ENCODE assay signal across 1 cellular context in the genomic region with DNA sequence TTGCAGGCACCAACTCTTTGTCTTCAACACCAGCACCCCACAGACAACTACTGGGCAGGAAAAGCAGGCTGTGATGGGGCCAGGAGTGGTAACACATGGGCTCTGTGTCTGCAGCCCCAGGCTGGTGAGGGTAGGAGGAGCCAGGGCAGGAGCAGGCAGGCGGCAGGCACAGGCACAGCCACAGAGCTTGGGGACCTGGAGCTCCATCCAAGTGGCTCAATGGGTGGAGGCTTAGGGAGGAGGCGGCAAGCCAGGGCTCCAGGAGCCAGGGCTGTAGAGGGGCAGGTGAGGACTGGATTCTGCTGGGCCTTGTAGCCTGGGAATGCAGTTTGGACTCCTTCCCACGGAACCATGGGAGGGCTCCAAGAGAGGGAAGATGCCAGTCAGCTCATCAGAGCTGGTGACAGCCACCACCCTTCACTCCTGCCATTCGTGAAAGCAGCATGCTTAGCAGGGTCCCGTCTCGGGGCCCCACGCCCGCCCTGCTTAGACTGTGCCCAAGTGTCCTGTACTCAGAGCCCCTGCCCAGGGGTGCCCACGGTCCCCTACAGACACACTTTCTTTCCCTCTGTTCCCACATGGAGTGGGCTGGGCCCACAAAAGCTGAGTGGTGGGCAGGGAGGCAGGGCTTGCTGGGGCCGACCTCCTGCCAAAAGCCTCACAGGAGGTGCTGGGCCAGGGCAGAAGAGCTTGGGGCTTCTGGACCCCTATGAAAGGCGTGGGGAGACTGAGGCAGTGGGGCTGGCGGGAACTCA.
TF ChIP-seq lines count a peak whose summit lies in the region.

No MANE protein-coding gene starts in this region.

TF ChIP-seq in HepG2, 621 proteins besides CTCF, POLR2A, EP300 and RAD21:
- no peak for TF ChIP-seq PAF1 (CRISPR knock-in tag; IDR thresholded peaks at IDR 0.05)
- TF ChIP-seq, protein P1, sequence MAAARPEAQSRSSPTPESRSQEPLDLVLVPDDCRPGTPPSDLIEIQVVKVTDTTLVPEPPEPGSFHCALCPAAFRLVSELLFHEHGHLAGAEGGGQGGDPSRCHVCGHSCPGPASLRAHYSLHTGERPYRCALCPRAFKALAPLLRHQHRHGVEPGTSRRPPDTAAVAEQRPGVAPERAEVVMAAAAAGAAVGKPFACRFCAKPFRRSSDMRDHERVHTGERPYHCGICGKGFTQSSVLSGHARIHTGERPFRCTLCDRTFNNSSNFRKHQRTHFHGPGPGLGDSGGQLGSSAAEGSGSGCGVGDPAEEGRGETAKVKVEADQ (CRISPR knock-in tag; IDR thresholded peaks at IDR 0.05; ENCODE audit: borderline replicate concordance): no peak
- TF ChIP-seq ZNF720 (CRISPR knock-in tag; IDR thresholded peaks at IDR 0.05): no peak
- TF ChIP-seq ARHGAP35 (CRISPR knock-in tag; IDR thresholded peaks at IDR 0.05; ENCODE audit: borderline replicate concordance): no peak
- TF ChIP-seq RBFOX2 (IDR thresholded peaks at IDR 0.05; ENCODE audit: low read depth, low read length): 0 out of 2 replicates have a peak, but pooled peaks have one; percentile 43
- TF ChIP-seq, protein P2, sequence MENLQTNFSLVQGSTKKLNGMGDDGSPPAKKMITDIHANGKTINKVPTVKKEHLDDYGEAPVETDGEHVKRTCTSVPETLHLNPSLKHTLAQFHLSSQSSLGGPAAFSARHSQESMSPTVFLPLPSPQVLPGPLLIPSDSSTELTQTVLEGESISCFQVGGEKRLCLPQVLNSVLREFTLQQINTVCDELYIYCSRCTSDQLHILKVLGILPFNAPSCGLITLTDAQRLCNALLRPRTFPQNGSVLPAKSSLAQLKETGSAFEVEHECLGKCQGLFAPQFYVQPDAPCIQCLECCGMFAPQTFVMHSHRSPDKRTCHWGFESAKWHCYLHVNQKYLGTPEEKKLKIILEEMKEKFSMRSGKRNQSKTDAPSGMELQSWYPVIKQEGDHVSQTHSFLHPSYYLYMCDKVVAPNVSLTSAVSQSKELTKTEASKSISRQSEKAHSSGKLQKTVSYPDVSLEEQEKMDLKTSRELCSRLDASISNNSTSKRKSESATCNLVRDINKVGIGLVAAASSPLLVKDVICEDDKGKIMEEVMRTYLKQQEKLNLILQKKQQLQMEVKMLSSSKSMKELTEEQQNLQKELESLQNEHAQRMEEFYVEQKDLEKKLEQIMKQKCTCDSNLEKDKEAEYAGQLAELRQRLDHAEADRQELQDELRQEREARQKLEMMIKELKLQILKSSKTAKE (CRISPR knock-in tag; IDR thresholded peaks at IDR 0.05; ENCODE audit: borderline replicate concordance): no peak
- TF ChIP-seq ZEB1 (IDR thresholded peaks at IDR 0.05; ENCODE audit: insufficient replicate concordance, low read depth): no peak
- peak; percentile 78 for TF ChIP-seq AGO2 (optimal IDR thresholded peaks at IDR 0.05; ENCODE audit: low read depth, low read length)
- TF ChIP-seq ZNF20 (CRISPR knock-in tag; IDR thresholded peaks at IDR 0.05): no peak
